ENCODE assay signal across 8 cellular contexts in genomic region chr1:76154213-76154956, GRCh38.
DNase-seq lines count a peak whose midpoint lies in the region; ATAC-seq and TF ChIP-seq lines count a peak whose summit lies in the region.

No MANE protein-coding gene starts in this region.

- H3K27ac Mint-ChIP-seq in T-helper 1 cell treated with Interleukin-12 subunit alpha and Interleukin-12 subunit beta and Interleukin-4 antibody, amounts not matched to agents 30 μg/mL and 1 μg/mL, for 36 hours = peak overlapping the region; percentile 94

- in situ Hi-C loops in GM13976 (cut with MboI; ENCODE audit: low sequenced_read_pairs, unreplicated experiment) = loop anchor here (25.0 kb wide), 1 partner anchor 983 kb away; no protein-coding TSS in a partner anchor

- no peaks in the 10 kb centered on the region for H3K27me3 Mint-ChIP-seq in T-helper 1 cell treated with Interleukin-12 subunit alpha and Interleukin-12 subunit beta and Interleukin-4 antibody, amounts not matched to agents 30 μg/mL and 1 μg/mL, for 36 hours (ENCODE audit: low read depth)

- no peaks in the 10 kb centered on the region for H3K9me3 Mint-ChIP-seq in T-helper 1 cell treated with Interleukin-12 subunit alpha and Interleukin-12 subunit beta and Interleukin-4 antibody, amounts not matched to agents 30 μg/mL and 1 μg/mL, for 36 hours

- DNase-seq in GM13976 (ENCODE audit: low spot score) (peak; percentile 77), NCI-H1417 treated with DMSO at 0.1 percent for 48 hours (lab: John Stamatoyannopoulos, UW) (peak; percentile 69), anterior cingulate cortex (lab: John Stamatoyannopoulos, UW) (peak in 57 of 58 donors; percentile 8 to 85 (median 64)), hepatic stellate cell (ENCODE audit: low spot score) (peak; percentile 36), retinal pigment epithelial cell (ENCODE audit: low read depth) (no peak), cerebellar nuclear complex (lab: John Stamatoyannopoulos, UW) (no peak)

- peak; percentile 97 for ATAC-seq in HG02852 (IDR thresholded peaks at IDR 0.05; ENCODE audit: unreplicated experiment)

- H3K4me1 Mint-ChIP-seq in T-helper 1 cell treated with Interleukin-12 subunit alpha and Interleukin-12 subunit beta and Interleukin-4 antibody, amounts not matched to agents 30 μg/mL and 1 μg/mL, for 36 hours (ENCODE audit: low read depth) = peaks cover 7% of the 10 kb centered on the region

- TF ChIP-seq CTCF in GM13976 (IDR thresholded peaks at IDR 0.05; ENCODE audit: borderline replicate concordance, control extremely low read depth, extremely low read depth, insufficient read depth, missing control alignments) (peak; percentile 94), retinal pigment epithelial cell (conservative IDR thresholded peaks at IDR 0.05; ENCODE audit: low read depth, low read length) (peak; percentile 98)

- H3K4me3 ChIP-seq in retinal pigment epithelial cell (ENCODE audit: low read length) = peak overlapping the region; percentile 30

- H3K36me3 Mint-ChIP-seq in T-helper 1 cell treated with Interleukin-12 subunit alpha and Interleukin-12 subunit beta and Interleukin-4 antibody, amounts not matched to agents 30 μg/mL and 1 μg/mL, for 36 hours (ENCODE audit: low read depth) = no peaks in the 10 kb centered on the region

- peak overlapping the region; percentile 88 for H3K4me3 Mint-ChIP-seq in T-helper 1 cell treated with Interleukin-12 subunit alpha and Interleukin-12 subunit beta and Interleukin-4 antibody, amounts not matched to agents 30 μg/mL and 1 μg/mL, for 36 hours

Comparison
In these comparisons a context has a peak if more than half of its experiments do, and no peak if none do; other contexts are left out.
1. DNase-seq: peak in GM13976 (single experiment), NCI-H1417 treated with DMSO at 0.1 percent for 48 hours (single experiment), anterior cingulate cortex (57 of 58) and hepatic stellate cell (single experiment); none in retinal pigment epithelial cell (single experiment) and cerebellar nuclear complex (0 of 2).